19 cellular contexts compared by ENCODE assay signal in the genomic region with DNA sequence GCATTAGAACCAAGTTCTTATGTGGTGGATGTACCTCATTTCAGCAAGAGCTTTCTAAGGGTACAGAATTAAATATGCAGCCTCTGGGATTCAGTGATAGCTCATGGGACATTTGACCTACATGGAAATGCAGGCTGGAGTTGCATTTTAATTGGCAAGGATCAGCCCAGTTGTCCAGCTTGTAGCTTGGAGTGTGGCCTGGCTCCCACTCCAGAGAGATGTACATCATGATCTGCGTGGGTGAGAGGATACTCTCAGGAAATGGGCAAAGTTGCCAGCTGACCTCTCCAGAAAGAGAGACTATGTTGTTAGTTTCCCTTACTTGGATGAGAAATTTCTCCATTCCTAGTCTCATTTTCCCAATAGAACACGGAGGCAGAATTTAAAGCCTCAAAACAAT.
DNase-seq lines count a peak whose midpoint lies in the region; ATAC-seq and TF ChIP-seq lines count a peak whose summit lies in the region.
"Had no signal": no experiment of that assay in that cellular context is flagged by ENCODE, and none has a peak within 500 bp of the region (broad histone marks: within the 10 kb centered on the region; RNA-seq: fewer than 3 reads in every experiment).

No MANE protein-coding gene starts in this region.

- H3K27ac ChIP-seq in esophagus squamous epithelium, result no peak overlapping the region
- H3K27ac ChIP-seq: 22Rv1; A549; BLaER1 treated with 17β-estradiol and CSF1 and Interleukin-3, amounts not matched to agents 10 nM and 100 nM; C4-2B had no signal

- WGBS in esophagus squamous epithelium, 2 donors, result 65 to 77% methylated on average over 2 of the region's 2 CpGs

- no peaks in the 10 kb centered on the region for H3K27me3 Mint-ChIP-seq in activated CD4-positive, alpha-beta memory T cell treated with anti-CD3 and anti-CD28 coated beads for 36 hours
- no peaks in the 10 kb centered on the region for H3K27me3 Mint-ChIP-seq in activated CD4-positive, alpha-beta memory T cell treated with anti-CD3 and anti-CD28 coated beads, Interleukin-2, amount 10 ng/mL, durations not matched to agents 7 days and 5 days
- H3K27me3 Mint-ChIP-seq: CD4-positive, alpha-beta T cell had no signal

- no peaks in the 10 kb centered on the region for H3K9me3 Mint-ChIP-seq in activated CD4-positive, alpha-beta memory T cell treated with anti-CD3 and anti-CD28 coated beads for 36 hours
- H3K9me3 Mint-ChIP-seq in activated CD4-positive, alpha-beta memory T cell treated with anti-CD3 and anti-CD28 coated beads, Interleukin-2, amount 10 ng/mL, durations not matched to agents 7 days and 5 days, result no peaks in the 10 kb centered on the region
- no peaks in the 10 kb centered on the region for H3K9me3 Mint-ChIP-seq in stimulated activated effector memory CD8-positive, alpha-beta T cell treated with anti-CD3 and anti-CD28 coated beads, Interleukin-12 subunit alpha, Interleukin-12 subunit beta, amount 100 ng/mL, for 72 hours
- H3K9me3 Mint-ChIP-seq: CD4-positive, alpha-beta T cell; CD8-positive, alpha-beta T cell had no signal

- no peaks in the 10 kb centered on the region for H3K27me3 ChIP-seq in esophagus squamous epithelium
- H3K27me3 ChIP-seq: BLaER1 treated with 17β-estradiol and CSF1 and Interleukin-3, amounts not matched to agents 10 nM and 100 nM had no signal

- no peaks in the 10 kb centered on the region for H3K36me3 ChIP-seq in esophagus squamous epithelium
- H3K36me3 ChIP-seq: BLaER1 treated with 17β-estradiol and CSF1 and Interleukin-3, amounts not matched to agents 10 nM and 100 nM had no signal

- no peak for TF ChIP-seq POLR2A in esophagus squamous epithelium (IDR thresholded peaks at IDR 0.05)

- H3K36me3 Mint-ChIP-seq in activated CD4-positive, alpha-beta memory T cell treated with anti-CD3 and anti-CD28 coated beads for 36 hours, result no peaks in the 10 kb centered on the region
- no peaks in the 10 kb centered on the region for H3K36me3 Mint-ChIP-seq in activated CD4-positive, alpha-beta memory T cell treated with anti-CD3 and anti-CD28 coated beads, Interleukin-2, amount 10 ng/mL, durations not matched to agents 7 days and 5 days (ENCODE audit: low read depth)
- H3K36me3 Mint-ChIP-seq in stimulated activated effector memory CD8-positive, alpha-beta T cell treated with anti-CD3 and anti-CD28 coated beads, Interleukin-12 subunit alpha, Interleukin-12 subunit beta, amount 100 ng/mL, for 72 hours, result no peaks in the 10 kb centered on the region
- H3K36me3 Mint-ChIP-seq: CD8-positive, alpha-beta T cell had no signal

- H3K27ac Mint-ChIP-seq in activated CD4-positive, alpha-beta memory T cell treated with anti-CD3 and anti-CD28 coated beads for 36 hours, result peak overlapping the region; percentile 89
- H3K27ac Mint-ChIP-seq in activated CD4-positive, alpha-beta memory T cell treated with anti-CD3 and anti-CD28 coated beads, Interleukin-2, amount 10 ng/mL, durations not matched to agents 7 days and 5 days, result no peak overlapping the region
- peak overlapping the region; percentile 43 for H3K27ac Mint-ChIP-seq in stimulated activated effector memory CD8-positive, alpha-beta T cell treated with anti-CD3 and anti-CD28 coated beads, Interleukin-12 subunit alpha, Interleukin-12 subunit beta, amount 100 ng/mL, for 72 hours
- H3K27ac Mint-ChIP-seq: B cell; CD4-positive, alpha-beta T cell; CD8-positive, alpha-beta T cell had no signal

- peaks cover under 1 to 11% (median 6%) of the 10 kb centered on the region in 3 donors for H3K4me1 ChIP-seq in esophagus squamous epithelium
- H3K4me1 ChIP-seq: A549; BLaER1 treated with 17β-estradiol and CSF1 and Interleukin-3, amounts not matched to agents 10 nM and 100 nM; Caco-2 had no signal

- H3K4me3 ChIP-seq in esophagus squamous epithelium, result no peak overlapping the region
- H3K4me3 ChIP-seq: A549; BLaER1 treated with 17β-estradiol and CSF1 and Interleukin-3, amounts not matched to agents 10 nM and 100 nM; GM12878 had no signal

- intact Hi-C loops in activated CD4-positive, alpha-beta memory T cell treated with anti-CD3 and anti-CD28 coated beads for 36 hours (cut with micrococcal nuclease), result no loop called here
- intact Hi-C loops in esophagus squamous epithelium (cut with DNase I), result no loop called here

- DNase-seq in activated CD4-positive, alpha-beta memory T cell treated with anti-CD3 and anti-CD28 coated beads for 36 hours, result no peak
- DNase-seq in activated CD4-positive, alpha-beta memory T cell treated with anti-CD3 and anti-CD28 coated beads, Interleukin-2, amount 10 ng/mL, durations not matched to agents 7 days and 5 days, result no peak
- peak; percentile 75 for DNase-seq in cerebellum (ENCODE audit: low spot score)
- no peak for DNase-seq in stimulated activated effector memory CD8-positive, alpha-beta T cell treated with anti-CD3 and anti-CD28 coated beads, Interleukin-12 subunit alpha, Interleukin-12 subunit beta, amount 100 ng/mL, for 72 hours (ENCODE audit: low spot score in 2 of 2)
- no peak for DNase-seq in esophagus squamous epithelium (lab: John Stamatoyannopoulos, UW)
- DNase-seq: AML-193; Caco-2; Calu3; CD4-positive, alpha-beta T cell; CD8-positive, alpha-beta T cell; DMS79 treated with DMSO at 0.1 percent for 48 hours; GDM1 had no signal

- ATAC-seq in stimulated activated effector memory CD8-positive, alpha-beta T cell treated with anti-CD3 and anti-CD28 coated beads, Interleukin-12 subunit alpha, Interleukin-12 subunit beta, amount 100 ng/mL, for 72 hours, result no peak
- ATAC-seq in GM21717 (IDR thresholded peaks at IDR 0.05; ENCODE audit: unreplicated experiment), result no peak
- ATAC-seq: A549; CD8-positive, alpha-beta T cell; GM12878 had no signal

- CTCF ChIA-PET in activated CD4-positive, alpha-beta memory T cell treated with anti-CD3 and anti-CD28 coated beads for 36 hours (lab: Charles Lee), result interaction anchor here (1.0 to 1.5 kb wide), 2 partner anchors 222 to 266 kb away, joined by 3 to 5 read pairs; no protein-coding TSS in a partner anchor
- CTCF ChIA-PET in activated CD4-positive, alpha-beta memory T cell treated with anti-CD3 and anti-CD28 coated beads, Interleukin-2, amount 10 ng/mL, durations not matched to agents 7 days and 5 days (lab: Charles Lee), result interaction anchor here (0.6 to 1.4 kb wide), 5 partner anchors 9 to 1421 kb away, joined by 3 to 5 read pairs (median 5); no protein-coding TSS in a partner anchor

- no peak overlapping the region for H3K4me3 Mint-ChIP-seq in activated CD4-positive, alpha-beta memory T cell treated with anti-CD3 and anti-CD28 coated beads for 36 hours
- no peak overlapping the region for H3K4me3 Mint-ChIP-seq in activated CD4-positive, alpha-beta memory T cell treated with anti-CD3 and anti-CD28 coated beads, Interleukin-2, amount 10 ng/mL, durations not matched to agents 7 days and 5 days
- H3K4me3 Mint-ChIP-seq in stimulated activated effector memory CD8-positive, alpha-beta T cell treated with anti-CD3 and anti-CD28 coated beads, Interleukin-12 subunit alpha, Interleukin-12 subunit beta, amount 100 ng/mL, for 72 hours, result no peak overlapping the region
- H3K4me3 Mint-ChIP-seq: B cell; CD4-positive, alpha-beta T cell; CD8-positive, alpha-beta T cell had no signal

- POLR2A ChIA-PET in activated CD4-positive, alpha-beta memory T cell treated with anti-CD3 and anti-CD28 coated beads for 36 hours (lab: Charles Lee), result no interaction called here
- POLR2A ChIA-PET in activated CD4-positive, alpha-beta memory T cell treated with anti-CD3 and anti-CD28 coated beads, Interleukin-2, amount 10 ng/mL, durations not matched to agents 7 days and 5 days (lab: Charles Lee), result interaction anchor here (1.7 kb wide), 1 partner anchor 28 kb away, joined by 3 read pairs; no protein-coding TSS in a partner anchor

- H3K4me1 Mint-ChIP-seq in activated CD4-positive, alpha-beta memory T cell treated with anti-CD3 and anti-CD28 coated beads for 36 hours (ENCODE audit: low read depth), result peaks cover 54% of the 10 kb centered on the region
- peaks cover 42% of the 10 kb centered on the region for H3K4me1 Mint-ChIP-seq in activated CD4-positive, alpha-beta memory T cell treated with anti-CD3 and anti-CD28 coated beads, Interleukin-2, amount 10 ng/mL, durations not matched to agents 7 days and 5 days
- peaks cover 53% of the 10 kb centered on the region for H3K4me1 Mint-ChIP-seq in stimulated activated effector memory CD8-positive, alpha-beta T cell treated with anti-CD3 and anti-CD28 coated beads, Interleukin-12 subunit alpha, Interleukin-12 subunit beta, amount 100 ng/mL, for 72 hours
- H3K4me1 Mint-ChIP-seq: B cell had no signal

- H3K9me3 ChIP-seq in esophagus squamous epithelium, result no peaks in the 10 kb centered on the region
- H3K9me3 ChIP-seq: A549; BLaER1 treated with 17β-estradiol and CSF1 and Interleukin-3, amounts not matched to agents 10 nM and 100 nM; Caco-2 had no signal

- no peak for TF ChIP-seq CTCF in esophagus squamous epithelium (IDR thresholded peaks at IDR 0.05)
